Comparison of ENCODE assay signal across 10 cellular contexts in genomic region chr2:134232461-134232860, GRCh38. TPM values are rescaled to one million over a fixed set of nuclear protein-coding genes. Genes with fewer than 3 reads are reported as not detected.
DNase-seq lines count a peak whose midpoint lies in the region; ATAC-seq and TF ChIP-seq lines count a peak whose summit lies in the region.
"Had no signal": no experiment of that assay in that cellular context is flagged by ENCODE, and none has a peak within 500 bp of the region (broad histone marks: within the 10 kb centered on the region; RNA-seq: fewer than 3 reads in every experiment).

No MANE protein-coding gene starts in this region.

- peaks cover 18% of the 10 kb centered on the region for H3K36me3 Mint-ChIP-seq in activated T-helper 1 cell treated with anti-CD3 and anti-CD28 coated beads, Interleukin-12 subunit alpha, Interleukin-12 subunit beta, Interleukin-2, Interleukin-4 antibody, amounts not matched to agents 30 ng/mL and 10 ng/mL and 1 ng/mL, durations not matched to agents 14 hours and 24 hours and 36 hours (ENCODE audit: low read depth)
- H3K36me3 Mint-ChIP-seq in nephron (ENCODE audit: low read depth) = peaks cover 16% of the 10 kb centered on the region

- peaks cover 70% of the 10 kb centered on the region for H3K4me1 Mint-ChIP-seq in activated T-helper 1 cell treated with anti-CD3 and anti-CD28 coated beads, Interleukin-12 subunit alpha, Interleukin-12 subunit beta, Interleukin-2, Interleukin-4 antibody, amounts not matched to agents 30 ng/mL and 10 ng/mL and 1 ng/mL, durations not matched to agents 14 hours and 24 hours and 36 hours (ENCODE audit: low read depth)
- peaks cover 18% of the 10 kb centered on the region for H3K4me1 Mint-ChIP-seq in nephron

- DNase-seq in SIG-M5 treated with dmso at 0.1 percent for 504 hours (lab: John Stamatoyannopoulos, UW; ENCODE audit: unreplicated experiment) (peak; percentile 18), SIG-M5 (lab: John Stamatoyannopoulos, UW) (no peak), NCI-H2029 treated with DMSO at 0.1 percent for 48 hours (lab: John Stamatoyannopoulos, UW) (no peak)
- peak; percentile 63 for DNase-seq in Jurkat, Clone E6-1 (ENCODE audit: low read depth, low spot score)
- no peak for DNase-seq in activated T-helper 1 cell treated with anti-CD3 and anti-CD28 coated beads, Interleukin-12 subunit alpha, Interleukin-12 subunit beta, Interleukin-2, Interleukin-4 antibody, amounts not matched to agents 30 ng/mL and 10 ng/mL and 1 ng/mL, durations not matched to agents 14 hours and 24 hours and 36 hours (ENCODE audit: low spot score)
- DNase-seq: activated CD4-positive, CD25-positive, alpha-beta regulatory T cell had no signal

- H3K4me3 Mint-ChIP-seq in activated T-helper 1 cell treated with anti-CD3 and anti-CD28 coated beads, Interleukin-12 subunit alpha, Interleukin-12 subunit beta, Interleukin-2, Interleukin-4 antibody, amounts not matched to agents 30 ng/mL and 10 ng/mL and 1 ng/mL, durations not matched to agents 14 hours and 24 hours and 36 hours = peak overlapping the region; percentile 11
- no peak overlapping the region for H3K4me3 Mint-ChIP-seq in nephron

- peaks cover 22% of the 10 kb centered on the region for H3K9me3 Mint-ChIP-seq in activated T-helper 1 cell treated with anti-CD3 and anti-CD28 coated beads, Interleukin-12 subunit alpha, Interleukin-12 subunit beta, Interleukin-2, Interleukin-4 antibody, amounts not matched to agents 30 ng/mL and 10 ng/mL and 1 ng/mL, durations not matched to agents 14 hours and 24 hours and 36 hours
- peaks cover 20% of the 10 kb centered on the region for H3K9me3 Mint-ChIP-seq in nephron

- TF ChIP-seq POLR2A in GM18505 (IDR thresholded peaks at IDR 0.05; ENCODE audit: borderline replicate concordance, extremely low read depth, insufficient read depth, insufficient read length) = no peak

- H3K4me3 ChIP-seq in Jurkat, Clone E6-1 (ENCODE audit: low read length) = no peak overlapping the region
- H3K4me3 ChIP-seq: MG63 had no signal

- peak overlapping the region; percentile 64 for H3K27ac Mint-ChIP-seq in activated T-helper 1 cell treated with anti-CD3 and anti-CD28 coated beads, Interleukin-12 subunit alpha, Interleukin-12 subunit beta, Interleukin-2, Interleukin-4 antibody, amounts not matched to agents 30 ng/mL and 10 ng/mL and 1 ng/mL, durations not matched to agents 14 hours and 24 hours and 36 hours
- H3K27ac Mint-ChIP-seq in nephron = peak overlapping the region; percentile 2 to 37 (median 4)

- peaks cover 2% of the 10 kb centered on the region for H3K27me3 Mint-ChIP-seq in activated T-helper 1 cell treated with anti-CD3 and anti-CD28 coated beads, Interleukin-12 subunit alpha, Interleukin-12 subunit beta, Interleukin-2, Interleukin-4 antibody, amounts not matched to agents 30 ng/mL and 10 ng/mL and 1 ng/mL, durations not matched to agents 14 hours and 24 hours and 36 hours (ENCODE audit: insufficient read depth)
- no peaks in the 10 kb centered on the region for H3K27me3 Mint-ChIP-seq in nephron (ENCODE audit: low read depth)

- intact Hi-C loops in activated T-helper 1 cell treated with anti-CD3 and anti-CD28 coated beads, Interleukin-12 subunit alpha, Interleukin-12 subunit beta, Interleukin-2, Interleukin-4 antibody, amounts not matched to agents 30 ng/mL and 10 ng/mL and 1 ng/mL, durations not matched to agents 14 hours and 24 hours and 36 hours (cut with micrococcal nuclease) = loop anchor here (2.0 kb wide), 1 partner anchor 50 kb away; no protein-coding TSS in a partner anchor

- TF ChIP-seq CTCF in nephron (IDR thresholded peaks at IDR 0.05; ENCODE audit: unreplicated experiment in 3 of 3) = no peak

- ATAC-seq in GM18505 (IDR thresholded peaks at IDR 0.05; ENCODE audit: unreplicated experiment) (no peak), HG03520 (IDR thresholded peaks at IDR 0.05; ENCODE audit: unreplicated experiment) (no peak)

RNA-seq across cellular contexts. Expression of gene MGAT5, which starts 21.4 kb away (rescaled TPM):
- 12.4 TPM for polyA plus RNA-seq in Jurkat, Clone E6-1 (2012; ENCODE audit: insufficient read depth, insufficient read length)
- 25.8 and 26.2 TPM in 2 replicates for total RNA-seq in activated T-helper 1 cell treated with anti-CD3 and anti-CD28 coated beads, Interleukin-12 subunit alpha, Interleukin-12 subunit beta, Interleukin-2, Interleukin-4 antibody, amounts not matched to agents 30 ng/mL and 10 ng/mL and 1 ng/mL, durations not matched to agents 14 hours and 24 hours and 36 hours

Comparison
In these comparisons a context has a peak if more than half of its experiments do, and no peak if none do; other contexts are left out.
1. DNase-seq: peak in SIG-M5 treated with dmso at 0.1 percent for 504 hours (single experiment) and Jurkat, Clone E6-1 (single experiment); none in SIG-M5 (single experiment), activated T-helper 1 cell treated with anti-CD3 and anti-CD28 coated beads, Interleukin-12 subunit alpha, Interleukin-12 subunit beta, Interleukin-2, Interleukin-4 antibody, amounts not matched to agents 30 ng/mL and 10 ng/mL and 1 ng/mL, durations not matched to agents 14 hours and 24 hours and 36 hours (single experiment) and NCI-H2029 treated with DMSO at 0.1 percent for 48 hours (single experiment).